ENCODE assay signal across 8 cellular contexts in the genomic region with DNA sequence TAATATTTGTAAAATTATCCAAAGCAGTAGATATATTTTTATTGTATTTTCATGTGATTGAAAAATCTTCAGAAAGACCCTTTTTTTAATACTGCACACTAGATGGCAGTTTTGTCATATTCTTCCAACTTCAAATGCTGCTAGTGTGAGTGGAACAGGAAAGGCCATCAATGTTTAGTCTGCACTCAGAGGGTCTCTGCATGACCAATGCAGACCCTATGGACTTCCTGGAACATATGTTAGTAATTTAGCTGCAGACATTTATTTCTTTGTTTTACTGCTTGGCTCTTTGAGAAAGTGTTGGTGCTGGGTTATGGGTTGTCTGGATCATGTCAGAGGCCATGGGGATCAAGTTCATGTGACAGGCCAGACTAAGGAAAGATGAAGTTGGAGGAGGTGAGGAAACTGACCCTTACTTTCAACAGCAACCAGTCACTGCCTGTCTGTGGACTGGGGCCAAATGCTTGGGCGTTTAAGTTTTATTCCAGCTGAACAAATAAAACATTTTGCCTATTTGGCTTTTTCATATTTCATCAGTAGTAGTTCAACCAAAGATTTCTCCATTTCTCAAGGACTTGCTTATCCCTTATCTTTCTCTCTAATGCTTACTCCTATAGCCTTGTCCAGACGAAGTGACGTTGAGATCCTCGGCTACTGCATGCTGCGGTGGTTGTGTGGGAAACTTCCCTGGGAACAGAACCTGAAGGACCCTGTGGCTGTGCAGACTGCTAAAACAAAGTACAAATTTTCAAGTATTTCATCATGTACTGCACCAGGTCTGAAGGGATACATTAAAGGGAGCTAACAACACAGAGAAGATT.
DNase-seq lines count a peak whose midpoint lies in the region; ATAC-seq, FAIRE-seq and TF ChIP-seq lines count a peak whose summit lies in the region.

No MANE protein-coding gene starts in this region.

- no peak for ATAC-seq in lung (ENCODE audit: insufficient read depth, low FRiP score)
- no peak for ATAC-seq in HG03097 (IDR thresholded peaks at IDR 0.05; ENCODE audit: low FRiP score, unreplicated experiment)
- no peak for ATAC-seq in GM18511 (IDR thresholded peaks at IDR 0.05; ENCODE audit: unreplicated experiment)

- H3K4me1 ChIP-seq in lung (ENCODE audit: control insufficient read depth in 2 of 2, insufficient read depth in 2 of 2, low read length in 2 of 2) (no peaks in the 10 kb centered on the region), kidney (ENCODE audit: control insufficient read depth in 1 of 2, insufficient read depth in 1 of 2, low read depth in 1 of 2, low read length in 2 of 2) (no peaks in the 10 kb centered on the region)

- no peaks in the 10 kb centered on the region for H3K36me3 ChIP-seq in bronchial epithelial cell (ENCODE audit: control insufficient read depth, insufficient read depth, low read length)
- H3K36me3 ChIP-seq in lung (ENCODE audit: control insufficient read depth in 2 of 2, insufficient read depth in 2 of 2, low read length in 2 of 2), result peaks cover 3 to 4% of the 10 kb centered on the region in 2 donors
- H3K36me3 ChIP-seq in kidney (ENCODE audit: control insufficient read depth in 1 of 2, insufficient read depth in 2 of 2, low read length in 2 of 2), result no peaks in the 10 kb centered on the region

- FAIRE-seq in bronchial epithelial cell (lab: Jason Lieb, UNC), result no peak
- no peak for FAIRE-seq in kidney (lab: Jason Lieb, UNC)

- no peaks in the 10 kb centered on the region for H3K27me3 ChIP-seq in bronchial epithelial cell (ENCODE audit: control insufficient read depth, insufficient read depth, low read length)
- H3K27me3 ChIP-seq in lung (ENCODE audit: control insufficient read depth, insufficient read depth), result no peaks in the 10 kb centered on the region

- intact Hi-C loops in kidney (cut with DNase I), result no loop called here

- DNase-seq in AG09319 (ENCODE audit: extremely low read depth, low read depth), result no peak
- no peak for DNase-seq in LNCaP clone FGC (ENCODE audit: low read depth)
- peak; percentile 59 for DNase-seq in bronchial epithelial cell (ENCODE audit: low read depth)
- DNase-seq in lung (ENCODE audit: low spot score), result peak; percentile 33
- DNase-seq in effector CD4-positive, alpha-beta T cell, result no peak
- no peak for DNase-seq in kidney

- H3K4me3 ChIP-seq in LNCaP clone FGC (ENCODE audit: low read depth, low read length) (no peak overlapping the region), bronchial epithelial cell (ENCODE audit: low read depth, low read length) (no peak overlapping the region), lung (no peak overlapping the region), kidney (ENCODE audit: low read length in 2 of 2) (no peak overlapping the region)

- H3K27ac ChIP-seq in lung (ENCODE audit: low read depth in 1 of 2, low read length in 1 of 2), result no peak overlapping the region
- no peak overlapping the region for H3K27ac ChIP-seq in kidney (ENCODE audit: low read depth in 2 of 2, low read length in 2 of 2)

- H3K9me3 ChIP-seq in lung (ENCODE audit: control insufficient read depth in 2 of 2, insufficient read depth in 1 of 2, low read length in 1 of 2), result no peaks in the 10 kb centered on the region
- no peaks in the 10 kb centered on the region for H3K9me3 ChIP-seq in kidney (ENCODE audit: control insufficient read depth in 1 of 2, low read length in 2 of 2)

- 68 to 80% methylated on average over 5 of the region's 5 CpGs for WGBS in lung, 2 donors

- TF ChIP-seq CTCF in AG09319 (IDR thresholded peaks at IDR 0.05; ENCODE audit: low read depth, low read length), result peak; percentile 28
- TF ChIP-seq CTCF in LNCaP clone FGC (IDR thresholded peaks at IDR 0.05; ENCODE audit: control insufficient read depth, extremely low read depth, insufficient read depth), result 0 out of 2 replicates have a peak, but pooled peaks have one; percentile 29
- no peak for TF ChIP-seq CTCF in bronchial epithelial cell (IDR thresholded peaks at IDR 0.05; ENCODE audit: insufficient read depth, low read length, severe bottlenecking)
- TF ChIP-seq CTCF in lung (IDR thresholded peaks at IDR 0.05; ENCODE audit: control extremely low read depth, extremely low read depth), result no peak
- TF ChIP-seq CTCF in kidney (IDR thresholded peaks at IDR 0.05; ENCODE audit: borderline replicate concordance, extremely low read depth, insufficient read depth), result no peak

- H3K9ac ChIP-seq in kidney (ENCODE audit: low read length in 2 of 2), result no peak overlapping the region

Comparison
In these comparisons a context has a peak if more than half of its experiments do, and no peak if none do; other contexts are left out.
1. DNase-seq: peak in bronchial epithelial cell (single experiment) and lung (single experiment); none in AG09319 (single experiment), LNCaP clone FGC (single experiment), effector CD4-positive, alpha-beta T cell (single experiment) and kidney (single experiment).
2. CTCF ChIP-seq: peak in AG09319 (single experiment) and LNCaP clone FGC (single experiment); none in bronchial epithelial cell (single experiment), lung (single experiment) and kidney (single experiment).